21 cellular contexts compared by ENCODE assay signal in genomic region chr20:46850896-46851295, GRCh38.
"Had no signal": no experiment of that assay in that cellular context is flagged by ENCODE, and none has a peak within 500 bp of the region (broad histone marks: within the 10 kb centered on the region; RNA-seq: fewer than 3 reads in every experiment).

No MANE protein-coding gene starts in this region.

- H3K4me3 ChIP-seq: left lung, lung, pancreas, prostate gland, sigmoid colon, spleen, suprapubic skin, thoracic aorta, tibial artery, uterus had no signal

- H3K36me3 ChIP-seq: left lung, pancreas, prostate gland, sigmoid colon, spleen, suprapubic skin, thoracic aorta, tibial artery, uterus had no signal

- DNase-seq: kidney glomerular epithelial cell; left cardiac atrium; left lung; mesendoderm; naive B cell; natural killer cell; nucleus accumbens; pancreas; posterior cingulate gyrus; right cardiac atrium; sigmoid colon; spleen; stimulated activated CD4-positive, alpha-beta T cell treated with anti-CD3 and anti-CD28 coated beads, Interleukin-4, amount 100 ng/mL, for 24 hours; stimulated activated naive CD4-positive, alpha-beta T cell; tibial artery; uterus had no signal

- H3K4me1 ChIP-seq: left lung, pancreas, prostate gland, sigmoid colon, spleen, suprapubic skin, tibial artery, uterus had no signal

- ATAC-seq: left cardiac atrium; left lung; natural killer cell; pancreas; right cardiac atrium; stimulated activated effector memory CD8-positive, alpha-beta T cell treated with anti-CD3 and anti-CD28 coated beads, Interleukin-12 subunit alpha, Interleukin-12 subunit beta, amount 100 ng/mL, for 72 hours had no signal

- H3K27me3 ChIP-seq: pancreas, uterus had no signal

- H3K9me3 ChIP-seq: pancreas, prostate gland, sigmoid colon, suprapubic skin, thoracic aorta, tibial artery, uterus had no signal

- H3K27ac ChIP-seq: left lung, pancreas, prostate gland, sigmoid colon, spleen, suprapubic skin, thoracic aorta, tibial artery, uterus had no signal
